ENCODE assay signal across 17 cellular contexts in the genomic region with DNA sequence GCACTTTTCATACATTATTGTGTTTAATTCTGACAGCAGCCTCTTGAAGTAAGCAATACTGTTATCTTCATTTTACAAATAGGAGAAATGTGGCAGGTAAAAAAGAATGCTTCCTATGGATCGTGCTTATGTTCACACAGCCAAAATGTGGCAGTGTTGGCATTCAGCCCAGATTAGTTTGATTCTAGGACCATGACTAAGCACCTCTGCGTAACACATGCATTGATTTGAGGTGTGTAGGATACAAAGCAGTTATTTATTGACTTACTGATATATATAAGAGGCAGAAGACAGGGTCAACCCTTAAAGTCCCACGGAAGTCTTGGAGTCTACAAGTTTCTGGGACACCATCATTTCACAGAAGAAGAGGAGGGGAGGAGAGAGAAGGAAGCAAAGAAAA.
DNase-seq lines count a peak whose midpoint lies in the region; ATAC-seq and TF ChIP-seq lines count a peak whose summit lies in the region.
"Had no signal": no experiment of that assay in that cellular context is flagged by ENCODE, and none has a peak within 500 bp of the region (broad histone marks: within the 10 kb centered on the region; RNA-seq: fewer than 3 reads in every experiment).

No MANE protein-coding gene starts in this region.

- H3K9me3 ChIP-seq in psoas muscle (no peaks in the 10 kb centered on the region), spleen (peaks cover 0 to 4% (median 0%) of the 10 kb centered on the region in 8 donors), prostate gland (no peaks in the 10 kb centered on the region)
- H3K9me3 ChIP-seq: lower lobe of right lung had no signal

- DNase-seq in AG10803 (ENCODE audit: low read depth), result peak; percentile 44
- peak; percentile 19 for DNase-seq in HK-2 (ENCODE audit: unreplicated experiment)
- DNase-seq in SK-MEL-5 (ENCODE audit: low read depth, low spot score), result peak; percentile 64
- DNase-seq in glomerular endothelial cell (ENCODE audit: extremely low read depth, low read depth, low spot score), result peak; percentile 56
- no peak for DNase-seq in stimulated activated naive CD8-positive, alpha-beta T cell treated with anti-CD3 and anti-CD28 coated beads, Interleukin-15, Interleukin-2, amounts not matched to agents 100 U/mL and 50 U/mL, for 24 hours
- no peak for DNase-seq in psoas muscle
- no peak for DNase-seq in spleen
- DNase-seq in prostate gland (ENCODE audit: low spot score), result no peak
- DNase-seq: activated T-cell treated with anti-CD3 and anti-CD28 coated beads, Interleukin-2, amount 50 U/mL, for 1 hour; endodermal cell; lower lobe of right lung; NCI-H446 treated with DMSO at 0.1 percent for 48 hours; occipital lobe; stimulated activated CD4-positive, alpha-beta T cell treated with anti-CD3 and anti-CD28 coated beads, Interleukin-1b, Interleukin-23, amount 100 ng/mL, for 48 hours had no signal

- WGBS in psoas muscle, 3 donors, result 30 to 40% (median 38%) methylated on average over 3 of the region's 3 CpGs
- 31 to 40% (median 35%) methylated on average over 3 of the region's 3 CpGs for WGBS in spleen, 5 donors
- WGBS in prostate gland, result 51% methylated on average over 3 of the region's 3 CpGs

- H3K27ac ChIP-seq in psoas muscle (no peak overlapping the region), spleen (no peak overlapping the region), prostate gland (no peak overlapping the region)
- H3K27ac ChIP-seq: C4-2B, lower lobe of right lung had no signal

- ATAC-seq in stimulated activated naive CD8-positive, alpha-beta T cell treated with anti-CD3 and anti-CD28 coated beads, Interleukin-15, Interleukin-2, amounts not matched to agents 100 U/mL and 50 U/mL, for 24 hours, result no peak
- no peak for ATAC-seq in psoas muscle
- ATAC-seq: activated CD4-positive, CD25-positive, alpha-beta regulatory T cell treated with anti-CD3 and anti-CD28 coated beads, Interleukin-2, amount 50 U/mL, for 24 hours; lower lobe of right lung; stimulated activated memory B cell treated with anti-CD40 and anti-IgM and Interleukin-4, amounts not matched to agents 10 μg/mL and 1 μg/mL and 100 μg/mL, for 72 hours had no signal

- in situ Hi-C loops in SK-MEL-5 (cut with HindIII; ENCODE audit: low pct_unique_long_range_greater_than_20kb, low sequenced_read_pairs), result no loop called here

- H3K27me3 ChIP-seq in psoas muscle (ENCODE audit: insufficient read depth in 3 of 3, low read length in 2 of 3) (no peaks in the 10 kb centered on the region), spleen (replicated peaks in 1 of 7) (no peaks in the 10 kb centered on the region), prostate gland (replicated peaks; ENCODE audit: insufficient read depth) (no peaks in the 10 kb centered on the region)

- TF ChIP-seq POLR2A in spleen (IDR thresholded peaks at IDR 0.05) (no peak), prostate gland (IDR thresholded peaks at IDR 0.05) (no peak)

- H3K4me1 ChIP-seq in psoas muscle (no peaks in the 10 kb centered on the region), spleen (no peaks in the 10 kb centered on the region), prostate gland (replicated peaks) (no peaks in the 10 kb centered on the region)
- H3K4me1 ChIP-seq: lower lobe of right lung had no signal

- H3K36me3 ChIP-seq in psoas muscle (ENCODE audit: insufficient read depth in 1 of 2, low read depth in 1 of 2) (no peaks in the 10 kb centered on the region), spleen (no peaks in the 10 kb centered on the region), prostate gland (no peaks in the 10 kb centered on the region)
- H3K36me3 ChIP-seq: lower lobe of right lung had no signal

- no peak overlapping the region for H3K4me3 ChIP-seq in AG10803 (ENCODE audit: low read length)
- H3K4me3 ChIP-seq in psoas muscle, result no peak overlapping the region
- no peak overlapping the region for H3K4me3 ChIP-seq in spleen
- H3K4me3 ChIP-seq in prostate gland, result no peak overlapping the region
- H3K4me3 ChIP-seq: lower lobe of right lung had no signal

- TF ChIP-seq CTCF in AG10803 (conservative IDR thresholded peaks at IDR 0.05; ENCODE audit: low read length) (no peak), psoas muscle (IDR thresholded peaks at IDR 0.05) (no peak), spleen (IDR thresholded peaks at IDR 0.05 in 8 of 11, conservative IDR thresholded peaks at IDR 0.05 in 3 of 11) (no peak), prostate gland (IDR thresholded peaks at IDR 0.05) (no peak)

- intact Hi-C loops in psoas muscle (cut with DNase I) (no loop called here), spleen (cut with DNase I; ENCODE audit: low total_unique reads) (no loop called here), prostate gland (cut with DNase I) (no loop called here)

Comparison
In these comparisons a context has a peak if more than half of its experiments do, and no peak if none do; other contexts are left out.
1. DNase-seq: peak in AG10803 (single experiment), HK-2 (single experiment), SK-MEL-5 (single experiment) and glomerular endothelial cell (single experiment); none in stimulated activated naive CD8-positive, alpha-beta T cell treated with anti-CD3 and anti-CD28 coated beads, Interleukin-15, Interleukin-2, amounts not matched to agents 100 U/mL and 50 U/mL, for 24 hours (single experiment), psoas muscle (0 of 2), spleen (single experiment) and prostate gland (single experiment).